Comparison of ENCODE assay signal across 8 cellular contexts in genomic region chr17:21252875-21253645, GRCh38. TPM values are rescaled to one million over a fixed set of nuclear protein-coding genes. Genes with fewer than 3 reads are reported as not detected.
DNase-seq lines count a peak whose midpoint lies in the region; ATAC-seq and TF ChIP-seq lines count a peak whose summit lies in the region.

A gene with protein sequence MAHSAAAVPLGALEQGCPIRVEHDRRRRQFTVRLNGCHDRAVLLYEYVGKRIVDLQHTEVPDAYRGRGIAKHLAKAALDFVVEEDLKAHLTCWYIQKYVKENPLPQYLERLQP (minus strand): TSS chr17:21253410. CDS start chr17:21253264, 146 bp downstream.

- peak within 1 kb of the TSS; percentile 88 for H3K27ac ChIP-seq in caudate nucleus (ENCODE audit: low read depth, low read length)

- no peak for TF ChIP-seq CTCF in activated B cell treated with CpG ODN at 0.5 μM for 24 hours (IDR thresholded peaks at IDR 0.05)

- H3K9me3 Mint-ChIP-seq in activated B cell treated with CpG ODN at 0.5 μM for 24 hours: no peaks in the 10 kb centered on the region

- H3K4me3 Mint-ChIP-seq in activated B cell treated with CpG ODN at 0.5 μM for 24 hours: peak within 1 kb of the TSS; percentile 82

- peak within 1 kb of the TSS; percentile 76 for H3K27ac Mint-ChIP-seq in activated B cell treated with CpG ODN at 0.5 μM for 24 hours

- H3K27me3 Mint-ChIP-seq in activated B cell treated with CpG ODN at 0.5 μM for 24 hours: no peaks in the 10 kb centered on the region

- H3K36me3 Mint-ChIP-seq in activated B cell treated with CpG ODN at 0.5 μM for 24 hours (ENCODE audit: low read depth): no peaks in the 10 kb centered on the region

- peaks cover 21% of the 10 kb centered on the region for H3K4me1 Mint-ChIP-seq in activated B cell treated with CpG ODN at 0.5 μM for 24 hours

- POLR2A ChIA-PET in activated B cell treated with CpG ODN at 0.5 μM for 24 hours (lab: Charles Lee): interaction anchor here (0.6 to 2.7 kb wide), 7 partner anchors 22 to 1008 kb away, joined by 3 to 10 read pairs (median 3); no protein-coding TSS in a partner anchor

- CTCF ChIA-PET in activated B cell treated with CpG ODN at 0.5 μM for 24 hours (lab: Charles Lee): no interaction called here

- ATAC-seq in GM18498 (IDR thresholded peaks at IDR 0.05; ENCODE audit: unreplicated experiment) (peak; percentile 78), HG02798 (IDR thresholded peaks at IDR 0.05; ENCODE audit: poor library complexity, unreplicated experiment) (peak; percentile 81), activated B cell treated with CpG ODN at 0.5 μM for 24 hours (ENCODE audit: low read depth) (peak; percentile 78)

- DNase-seq in NCI-H2171 (lab: John Stamatoyannopoulos, UW) (peak; percentile 78), activated B cell treated with CpG ODN at 0.5 μM for 24 hours (peak; percentile 65), caudate nucleus (lab: John Stamatoyannopoulos, UW) (peak; percentile 22 to 92 (median 78)), islet precursor cell (peak; percentile 94), NCI-H774 (lab: John Stamatoyannopoulos, UW) (no peak)
- peak; percentile 52 to 55 for DNase-seq in stimulated activated CD4-positive, alpha-beta T cell treated with anti-CD3 and anti-CD28 coated beads, Interleukin-12 subunit alpha, Interleukin-12 subunit beta, amount 100 ng/mL, for 24 hours (ENCODE audit: low read depth in 2 of 2)

- intact Hi-C loops in activated B cell treated with CpG ODN at 0.5 μM for 24 hours (cut with micrococcal nuclease): loop anchor here (1.0 kb wide), 5 partner anchors 22 to 210 kb away; partner anchors contain the start of genes DHRS7B, TMEM11 and USP22

RNA-seq across cellular contexts. Expression of the gene that starts here (rescaled TPM):
- 1.5 and 1.7 TPM in 2 replicates for total RNA-seq in activated B cell treated with CpG ODN at 0.5 μM for 24 hours
